14 cellular contexts compared by ENCODE assay signal in the genomic region with DNA sequence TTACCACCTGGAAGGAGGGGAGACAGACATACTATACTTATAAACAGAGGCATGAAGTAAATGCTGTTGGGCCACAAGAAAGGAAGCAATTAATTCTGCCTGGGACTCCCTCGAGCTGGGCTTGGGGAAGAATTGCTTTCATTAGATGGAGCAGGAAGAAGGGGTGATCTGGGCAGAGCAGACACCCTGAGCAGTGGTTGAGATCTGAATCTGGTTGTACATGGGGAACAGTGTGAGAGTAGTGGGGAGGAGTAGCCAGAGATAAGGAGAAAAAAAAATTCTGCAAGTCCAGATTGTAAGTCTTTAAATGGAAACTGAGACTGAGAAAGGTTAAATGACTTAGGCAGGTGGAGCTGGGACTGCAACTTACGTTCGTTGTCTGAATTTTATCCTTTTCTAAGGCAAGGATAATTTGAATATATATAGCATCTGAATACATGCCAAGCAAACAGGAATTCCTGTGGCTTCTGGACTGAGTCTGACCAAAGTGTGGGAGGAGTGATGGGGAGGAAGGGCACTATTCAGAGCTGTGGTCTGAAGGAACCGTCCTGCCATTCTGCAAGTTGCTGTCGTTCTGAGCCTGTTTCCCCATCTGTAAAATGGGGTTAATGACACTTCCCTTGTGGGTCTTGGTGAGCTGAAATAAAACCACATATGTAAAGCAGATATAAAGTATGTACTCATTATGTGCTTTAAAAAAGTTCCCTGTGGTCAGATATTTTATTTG. TPM values are rescaled to one million over a fixed set of nuclear protein-coding genes. Genes with fewer than 3 reads are reported as not detected.
A peak's percentile ranks its signal among the peaks of the same experiment; 100 is the strongest.
DNase-seq lines count a peak whose midpoint lies in the region; ATAC-seq and TF ChIP-seq lines count a peak whose summit lies in the region.
"Had no signal": no experiment of that assay in that cellular context is flagged by ENCODE, and none has a peak within 500 bp of the region (broad histone marks: within the 10 kb centered on the region; RNA-seq: fewer than 3 reads in every experiment).

No MANE protein-coding gene starts in this region.

- H3K36me3 Mint-ChIP-seq in brain (peaks cover 3% of the 10 kb centered on the region), nephron (ENCODE audit: low read depth) (no peaks in the 10 kb centered on the region)
- H3K36me3 Mint-ChIP-seq: activated naive CD4-positive, alpha-beta T cell treated with anti-CD3 and anti-CD28 coated beads, Interleukin-2, amount 50 U/mL, for 24 hours; CD4-positive, alpha-beta memory T cell had no signal

- no peaks in the 10 kb centered on the region for H3K9me3 Mint-ChIP-seq in brain
- no peaks in the 10 kb centered on the region for H3K9me3 Mint-ChIP-seq in nephron
- H3K9me3 Mint-ChIP-seq: activated naive CD4-positive, alpha-beta T cell treated with anti-CD3 and anti-CD28 coated beads, Interleukin-2, amount 50 U/mL, for 24 hours; CD4-positive, alpha-beta memory T cell; stimulated activated naive CD8-positive, alpha-beta T cell treated with anti-CD3 and anti-CD28 coated beads, Interleukin-15, amount 100 ng/mL, for 72 hours had no signal

- TF ChIP-seq CTCF in brain (conservative IDR thresholded peaks at IDR 0.05), result no peak
- TF ChIP-seq CTCF in nephron (IDR thresholded peaks at IDR 0.05; ENCODE audit: unreplicated experiment in 3 of 3), result no peak

- DNase-seq in GM03348 (ENCODE audit: low spot score), result peak; percentile 23
- peak; percentile 92 for DNase-seq in NCI-H526 treated with DMSO at 0.1 percent for 48 hours (lab: John Stamatoyannopoulos, UW)
- DNase-seq in dedifferentiated amniotic fluid mesenchymal stem cell (ENCODE audit: extremely low spot score), result no peak
- no peak for DNase-seq in NCI-H1436 treated with DMSO at 0.1 percent for 48 hours (lab: John Stamatoyannopoulos, UW)
- DNase-seq: CD4-positive, alpha-beta memory T cell; hypothalamus; NCI-H1930; sigmoid colon; stimulated activated naive CD8-positive, alpha-beta T cell treated with anti-CD3 and anti-CD28 coated beads, Interleukin-15, amount 100 ng/mL, for 72 hours had no signal

- H3K4me1 Mint-ChIP-seq in brain (peaks cover 10% of the 10 kb centered on the region), nephron (peaks cover 41% of the 10 kb centered on the region)
- H3K4me1 Mint-ChIP-seq: activated naive CD4-positive, alpha-beta T cell treated with anti-CD3 and anti-CD28 coated beads, Interleukin-2, amount 50 U/mL, for 24 hours; stimulated activated naive CD8-positive, alpha-beta T cell treated with anti-CD3 and anti-CD28 coated beads, Interleukin-15, amount 100 ng/mL, for 72 hours had no signal

- ATAC-seq in HG03097 (IDR thresholded peaks at IDR 0.05; ENCODE audit: low FRiP score, unreplicated experiment), result no peak
- no peak for ATAC-seq in GM21447 (IDR thresholded peaks at IDR 0.05; ENCODE audit: unreplicated experiment)
- ATAC-seq: stimulated activated naive CD8-positive, alpha-beta T cell treated with anti-CD3 and anti-CD28 coated beads, Interleukin-15, amount 100 ng/mL, for 72 hours had no signal

- H3K4me3 Mint-ChIP-seq in brain, result peak overlapping the region in 3 of 5 experiments; percentile 10 to 50 (median 17)
- H3K4me3 Mint-ChIP-seq in nephron, result peak overlapping the region in 2 of 3 experiments; percentile 16 to 34
- H3K4me3 Mint-ChIP-seq: activated naive CD4-positive, alpha-beta T cell treated with anti-CD3 and anti-CD28 coated beads, Interleukin-2, amount 50 U/mL, for 24 hours; CD4-positive, alpha-beta memory T cell; stimulated activated naive CD8-positive, alpha-beta T cell treated with anti-CD3 and anti-CD28 coated beads, Interleukin-15, amount 100 ng/mL, for 72 hours had no signal

- no peaks in the 10 kb centered on the region for H3K27me3 Mint-ChIP-seq in brain
- no peaks in the 10 kb centered on the region for H3K27me3 Mint-ChIP-seq in nephron (ENCODE audit: low read depth)

- H3K27ac Mint-ChIP-seq in brain, result peak overlapping the region in 3 of 5 experiments; percentile 10 to 22 (median 10)
- peak overlapping the region; percentile 26 to 32 (median 31) for H3K27ac Mint-ChIP-seq in nephron
- H3K27ac Mint-ChIP-seq: activated naive CD4-positive, alpha-beta T cell treated with anti-CD3 and anti-CD28 coated beads, Interleukin-2, amount 50 U/mL, for 24 hours; CD4-positive, alpha-beta memory T cell had no signal

RNA-seq across cellular contexts. Expression of a gene that starts 7.9 kb away (rescaled TPM):
- polyA plus RNA-seq in brain (ENCODE audit: insufficient read depth, low read depth, low replicate concordance), result 295 TPM
- polyA plus RNA-seq: CD4-positive, alpha-beta memory T cell had no signal

Comparison
In these comparisons a context has a peak if more than half of its experiments do, and no peak if none do; other contexts are left out.
1. DNase-seq: peak in GM03348 (single experiment) and NCI-H526 treated with DMSO at 0.1 percent for 48 hours (single experiment); none in dedifferentiated amniotic fluid mesenchymal stem cell (single experiment) and NCI-H1436 treated with DMSO at 0.1 percent for 48 hours (single experiment).